In genomic region chr17:46720408-46720807, GRCh38 we compare ENCODE assay signal across 16 cellular contexts.
DNase-seq lines count a peak whose midpoint lies in the region; ATAC-seq, FAIRE-seq and TF ChIP-seq lines count a peak whose summit lies in the region.
"Had no signal": no experiment of that assay in that cellular context is flagged by ENCODE, and none has a peak within 500 bp of the region (broad histone marks: within the 10 kb centered on the region; RNA-seq: fewer than 3 reads in every experiment).

No MANE protein-coding gene starts in this region.

- no peak overlapping the region for H2AFZ ChIP-seq in OCI-LY7 (ENCODE audit: low read length)
- no peak overlapping the region for H2AFZ ChIP-seq in K562 (ENCODE audit: low read depth, low read length)
- no peak overlapping the region for H2AFZ ChIP-seq in neuronal stem cell (ENCODE audit: low read length)
- H2AFZ ChIP-seq: GM23248 had no signal

- no peak for TF ChIP-seq RAD21 in K562 (CRISPR knock-in tag; conservative IDR thresholded peaks at IDR 0.05 in 1 of 2, IDR thresholded peaks at IDR 0.05 in 1 of 2)

- no peak overlapping the region for H2AK5ac ChIP-seq in neuronal stem cell (ENCODE audit: low read depth, low read length)

- TF ChIP-seq POLR2A in K562 (conservative IDR thresholded peaks at IDR 0.05) (no peak), sigmoid colon (IDR thresholded peaks at IDR 0.05) (no peak)

- no peaks in the 10 kb centered on the region for H3K9me1 ChIP-seq in K562 (ENCODE audit: control insufficient read depth, insufficient read depth, low read length)

- H3K4me1 ChIP-seq in OCI-LY7 (ENCODE audit: insufficient read depth, low read length, poor library complexity, severe bottlenecking): peaks cover 44% of the 10 kb centered on the region
- no peaks in the 10 kb centered on the region for H3K4me1 ChIP-seq in K562 (replicated peaks in 1 of 2; ENCODE audit: control insufficient read depth in 2 of 2, insufficient read depth in 2 of 2, low read length in 2 of 2)
- H3K4me1 ChIP-seq in neuronal stem cell (ENCODE audit: control insufficient read depth in 2 of 2, insufficient read depth in 1 of 2, low read depth in 1 of 2, low read length in 2 of 2): peaks cover 4 to 9% of the 10 kb centered on the region in 2 donors
- H3K4me1 ChIP-seq in sigmoid colon: no peaks in the 10 kb centered on the region
- H3K4me1 ChIP-seq: SJSA1 had no signal

- POLR2A ChIA-PET in OCI-LY7 (lab: Charles Lee): interaction anchor here (0.7 to 1.7 kb wide), 3 partner anchors 15 to 376 kb away, joined by 3 to 4 read pairs (median 3); no protein-coding TSS in a partner anchor
- POLR2A ChIA-PET in K562 (lab: Yijun Ruan, JAX): interaction anchor here (0.6 to 1.8 kb wide), 3 partner anchors 15 to 28 kb away, joined by 3 to 5 read pairs (median 3); no protein-coding TSS in a partner anchor

- H3K9me3 ChIP-seq in OCI-LY7 (ENCODE audit: low read length): no peaks in the 10 kb centered on the region
- no peaks in the 10 kb centered on the region for H3K9me3 ChIP-seq in K562 (replicated peaks; ENCODE audit: control insufficient read depth, insufficient read depth, low read depth, low read length)
- H3K9me3 ChIP-seq in neuronal stem cell (replicated peaks in 1 of 2; ENCODE audit: control insufficient read depth in 2 of 2, insufficient read depth in 1 of 2, low read depth in 1 of 2, low read length in 2 of 2): no peaks in the 10 kb centered on the region
- H3K9me3 ChIP-seq in sigmoid colon: no peaks in the 10 kb centered on the region
- H3K9me3 ChIP-seq: SJSA1 had no signal

- no peak overlapping the region for H3K4ac ChIP-seq in neuronal stem cell (ENCODE audit: low read length)

- H3K27ac ChIP-seq in OCI-LY7 (ENCODE audit: low read depth, low read length, poor library complexity, severe bottlenecking) (peak overlapping the region; percentile 57), K562 (ENCODE audit: extremely low read depth, low read depth, low read length) (no peak overlapping the region), neuronal stem cell (replicated peaks; ENCODE audit: low read length) (no peak overlapping the region), sigmoid colon (no peak overlapping the region)
- H3K27ac ChIP-seq: GM23248, SJSA1 had no signal

- H3K9ac ChIP-seq in K562 (ENCODE audit: insufficient read depth in 1 of 2, low read depth in 2 of 2, low read length in 2 of 2): no peak overlapping the region
- no peak overlapping the region for H3K9ac ChIP-seq in neuronal stem cell (ENCODE audit: low read depth, low read length, poor library complexity)
- H3K9ac ChIP-seq: GM23248 had no signal

- H3K18ac ChIP-seq in neuronal stem cell (ENCODE audit: low read length): peak overlapping the region; percentile 77

- in situ Hi-C loops in K562 (cut with MboI): no loop called here

- no peak overlapping the region for H2BK15ac ChIP-seq in neuronal stem cell (ENCODE audit: low read length)

- H3K79me2 ChIP-seq in OCI-LY7 (ENCODE audit: insufficient read depth, low read depth, low read length) (no peaks in the 10 kb centered on the region), K562 (ENCODE audit: control insufficient read depth, insufficient read depth, low read length) (no peaks in the 10 kb centered on the region)

- no peak overlapping the region for H4K91ac ChIP-seq in neuronal stem cell (ENCODE audit: low read depth, low read length, poor library complexity)

- no peaks in the 10 kb centered on the region for H3K79me1 ChIP-seq in neuronal stem cell (ENCODE audit: low read depth, low read length)

- H4K8ac ChIP-seq in neuronal stem cell (ENCODE audit: low read depth, low read length): no peak overlapping the region

- no peak overlapping the region for H3K23ac ChIP-seq in neuronal stem cell (ENCODE audit: low read depth, low read length, poor library complexity)

- TF ChIP-seq EP300 in K562 (IDR thresholded peaks at IDR 0.05; ENCODE audit: low read length): no peak
- no peak for TF ChIP-seq EP300 in sigmoid colon (IDR thresholded peaks at IDR 0.05)

- no peak overlapping the region for H2BK5ac ChIP-seq in neuronal stem cell (ENCODE audit: low read length)

- peaks cover 20% of the 10 kb centered on the region for H3K36me3 ChIP-seq in OCI-LY7 (ENCODE audit: insufficient read depth, low read length)
- peaks cover 8% of the 10 kb centered on the region; the same call in 1 of the 3 replicates for H3K36me3 ChIP-seq in K562 (ENCODE audit: control insufficient read depth, insufficient read depth, low read length)
- H3K36me3 ChIP-seq in neuronal stem cell (replicated peaks in 1 of 2; ENCODE audit: control insufficient read depth in 2 of 2, insufficient read depth in 2 of 2, low read length in 2 of 2): peaks cover 2 to 26% of the 10 kb centered on the region in 2 donors
- peaks cover 0 to 17% (median 0%) of the 10 kb centered on the region in 4 donors for H3K36me3 ChIP-seq in sigmoid colon

- H2BK120ac ChIP-seq in neuronal stem cell (ENCODE audit: low read depth, low read length): no peak overlapping the region

- DNase-seq in D721Med (ENCODE audit: insufficient read length, low spot score): no peak
- DNase-seq in OCI-LY7 (ENCODE audit: low spot score): no peak
- no peak for DNase-seq in K562 (ENCODE audit: extremely low read depth in 1 of 4, low spot score in 3 of 4)
- no peak for DNase-seq in neuronal stem cell (ENCODE audit: low spot score)
- no peak for DNase-seq in activated CD4-positive, CD25-positive, alpha-beta regulatory T cell treated with anti-CD3 and anti-CD28 coated beads, Interleukin-2, amount 50 U/mL, for 72 hours
- DNase-seq in sigmoid colon: no peak
- DNase-seq: C1 segment of cervical spinal cord, GM23248, HCEC 1CT, NCI-H1417 treated with DMSO at 0.1 percent for 48 hours, NCI-H1930, NCI-H446, NCI-H69 had no signal

- H3K4me2 ChIP-seq in OCI-LY7 (ENCODE audit: low read length) (peak overlapping the region; percentile 25), K562 (ENCODE audit: insufficient read depth, low read length) (no peak overlapping the region), neuronal stem cell (ENCODE audit: insufficient read depth, low read length, poor library complexity, severe bottlenecking) (no peak overlapping the region)

- BruUV-seq in OCI-LY7 (replicated peaks; lab: Mats Ljungman, UMichigan) (no TSS peak), K562 (replicated peaks; lab: Mats Ljungman, UMichigan) (no TSS peak)

- ATAC-seq in K562 (no peak), HG02763 (IDR thresholded peaks at IDR 0.05; ENCODE audit: unreplicated experiment) (no peak)

- no peaks in the 10 kb centered on the region for H3K9me2 ChIP-seq in OCI-LY7 (ENCODE audit: insufficient read depth, low read length)

- no peaks in the 10 kb centered on the region for H3K27me3 ChIP-seq in K562 (ENCODE audit: control insufficient read depth in 2 of 2, insufficient read depth in 2 of 2, low read length in 2 of 2)
- H3K27me3 ChIP-seq in neuronal stem cell (ENCODE audit: control insufficient read depth in 3 of 3, insufficient read depth in 3 of 3, low read depth in 1 of 3, low read length in 3 of 3): no peaks in the 10 kb centered on the region
- H3K27me3 ChIP-seq in sigmoid colon: no peaks in the 10 kb centered on the region
- H3K27me3 ChIP-seq: SJSA1 had no signal

- no peak overlapping the region for H3K14ac ChIP-seq in neuronal stem cell (ENCODE audit: low read length)

- FAIRE-seq in D721Med (lab: Jason Lieb, UNC) (peak; percentile 11), K562 (lab: Jason Lieb, UNC) (no peak)
- FAIRE-seq: A204.1 had no signal

- TF ChIP-seq CTCF in D721Med (IDR thresholded peaks at IDR 0.05; ENCODE audit: insufficient read depth, missing control alignments) (no peak), OCI-LY7 (conservative IDR thresholded peaks at IDR 0.05; ENCODE audit: low read length) (no peak), K562 (IDR thresholded peaks at IDR 0.05 in 2 of 3, conservative IDR thresholded peaks at IDR 0.05 in 1 of 3; ENCODE audit: insufficient read depth in 2 of 3, low read depth in 1 of 3, low read length in 3 of 3) (no peak), sigmoid colon (IDR thresholded peaks at IDR 0.05) (no peak)

- CTCF ChIA-PET in OCI-LY7 (lab: Charles Lee; ENCODE audit: unreplicated experiment): no interaction called here
- CTCF ChIA-PET in K562 (lab: Yijun Ruan, JAX; ENCODE audit: low intra/inter-chr PET ratio): no interaction called here

- no peak overlapping the region for H2BK12ac ChIP-seq in neuronal stem cell (ENCODE audit: low read length)

- H4K20me1 ChIP-seq in OCI-LY7 (ENCODE audit: insufficient read depth, low read length): no peaks in the 10 kb centered on the region
- H4K20me1 ChIP-seq in K562 (replicated peaks; ENCODE audit: control insufficient read depth, insufficient read depth, low read length): no peaks in the 10 kb centered on the region

- no peak overlapping the region for H3K4me3 ChIP-seq in OCI-LY7 (ENCODE audit: low read depth, low read length, poor library complexity, severe bottlenecking)
- H3K4me3 ChIP-seq in K562: no peak overlapping the region
- no peak overlapping the region for H3K4me3 ChIP-seq in neuronal stem cell (ENCODE audit: low read length in 2 of 2)
- no peak overlapping the region for H3K4me3 ChIP-seq in sigmoid colon
- H3K4me3 ChIP-seq: GM23248, SJSA1 had no signal

- intact Hi-C loops in OCI-LY7 (cut with micrococcal nuclease; ENCODE audit: unreplicated experiment) (no loop called here), K562 (cut with micrococcal nuclease) (no loop called here), sigmoid colon (cut with DNase I) (no loop called here)

- WGBS in K562 (ENCODE audit: insufficient coverage, low coverage, missing lambda C conversion rate): 59% methylated on average over 5 of the region's 5 CpGs
- no CpG with 5 or more reads among the region's 5 CpGs for WGBS in neuronal stem cell (ENCODE audit: extremely low coverage in 2 of 2, insufficient read length in 2 of 2, insufficient replicate concordance in 1 of 2), 2 donors
- 74 to 78% methylated on average over 5 of the region's 5 CpGs for WGBS in sigmoid colon, 2 donors

TF ChIP-seq in K562, 482 proteins besides CTCF, POLR2A, EP300 and RAD21:
- TF ChIP-seq MEIS2 (IDR thresholded peaks at IDR 0.05; ENCODE audit: partially characterized antibody): peak; percentile 42
- TF ChIP-seq EWSR1 (IDR thresholded peaks at IDR 0.05; ENCODE audit: borderline replicate concordance, low read depth, partially characterized antibody): no peak
- no peak for TF ChIP-seq ZNF121 (CRISPR knock-in tag; conservative IDR thresholded peaks at IDR 0.05)
